ENCODE assay signal across 8 cellular contexts in genomic region chr6:99568103-99568933, GRCh38. TPM values are rescaled to one million over a fixed set of nuclear protein-coding genes. Genes with fewer than 3 reads are reported as not detected.
DNase-seq lines count a peak whose midpoint lies in the region; ATAC-seq, FAIRE-seq and TF ChIP-seq lines count a peak whose summit lies in the region.

A gene with protein sequence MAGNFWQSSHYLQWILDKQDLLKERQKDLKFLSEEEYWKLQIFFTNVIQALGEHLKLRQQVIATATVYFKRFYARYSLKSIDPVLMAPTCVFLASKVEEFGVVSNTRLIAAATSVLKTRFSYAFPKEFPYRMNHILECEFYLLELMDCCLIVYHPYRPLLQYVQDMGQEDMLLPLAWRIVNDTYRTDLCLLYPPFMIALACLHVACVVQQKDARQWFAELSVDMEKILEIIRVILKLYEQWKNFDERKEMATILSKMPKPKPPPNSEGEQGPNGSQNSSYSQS (minus strand): TSS chr6:99568660. CDS start chr6:99568527, 133 bp downstream.

- no peaks in the 10 kb centered on the region for H3K9me3 ChIP-seq in BLaER1
- no peaks in the 10 kb centered on the region for H3K9me3 ChIP-seq in HepG2 (ENCODE audit: low read length)

- in situ Hi-C loops in HepG2 (cut with HindIII; ENCODE audit: extremely low pct_ligation_motif_present, low pct_unique_long_range_greater_than_20kb) = no loop called here

- peak within 1 kb of the TSS; percentile 73 for H2AFZ ChIP-seq in HepG2 (ENCODE audit: low read length)

- POLR2A ChIA-PET in HepG2 (lab: Yijun Ruan, JAX) = interaction anchor here (0.6 to 1.7 kb wide), 20 partner anchors 9 to 175 kb away, joined by 3 to 33 read pairs (median 6); partner anchors contain the start of genes COQ3 and PNISR

- peak; percentile 31; the same call in 1 of the 2 replicates for TF ChIP-seq CTCF in HepG2 (CRISPR knock-in tag; IDR thresholded peaks at IDR 0.05)

- CTCF ChIA-PET in HepG2 (lab: Yijun Ruan, JAX; ENCODE audit: low intra/inter-chr PET ratio, low total read pairs) = no interaction called here

- peak; percentile 92 for TF ChIP-seq POLR2A in HepG2 (IDR thresholded peaks at IDR 0.05; ENCODE audit: insufficient read depth in 1 of 2, low read depth in 2 of 2, low read length in 2 of 2)

- H3K27ac ChIP-seq in BLaER1 = peak within 1 kb of the TSS; percentile 89
- H3K27ac ChIP-seq in HepG2 (ENCODE audit: extremely low read length, insufficient read depth, low read length) = peak within 1 kb of the TSS; percentile 92

- H3K9ac ChIP-seq in BLaER1 = peak within 1 kb of the TSS; percentile 95
- peak within 1 kb of the TSS; percentile 93 for H3K9ac ChIP-seq in HepG2 (ENCODE audit: insufficient read depth, low read depth, low read length)

- FAIRE-seq in HepG2 (lab: Jason Lieb, UNC) = peak; percentile 79

- peak within 1 kb of the TSS; percentile 82 for H3K4me2 ChIP-seq in BLaER1
- peak within 1 kb of the TSS; percentile 88 for H3K4me2 ChIP-seq in HepG2 (ENCODE audit: low read depth, low read length)

- H3K27me3 ChIP-seq in BLaER1 (no peaks in the 10 kb centered on the region), HepG2 (ENCODE audit: control insufficient read depth in 1 of 2, insufficient read depth in 2 of 2, low read length in 2 of 2) (no peaks in the 10 kb centered on the region; a peak in 1 of 5 replicates)

- intact Hi-C loops in HepG2 (cut with micrococcal nuclease; ENCODE audit: unreplicated experiment) = loop anchor here (2.0 kb wide), 2 partner anchors 48 to 144 kb away; partner anchors contain the start of gene PNISR

- TF ChIP-seq EP300 in HepG2 (IDR thresholded peaks at IDR 0.05; ENCODE audit: low read depth in 2 of 2, low read length in 2 of 2) (peak in 1 of 2 experiments; percentile 38; a peak in 1 of 4 replicates), HepG2 (CRISPR knock-in tag; IDR thresholded peaks at IDR 0.05; ENCODE audit: borderline replicate concordance) (0 out of 2 replicates have a peak, but pooled peaks have one; percentile 45)

- DNase-seq in NCI-H69 (lab: John Stamatoyannopoulos, UW) (peak; percentile 99), dermis microvascular lymphatic vessel endothelial cell (ENCODE audit: low read depth in 2 of 2) (peak; percentile 92 to 96), HepG2 (ENCODE audit: low spot score) (peak; percentile 93)
- peak; percentile 87 to 88 for DNase-seq in activated CD4-positive, alpha-beta T cell treated with anti-CD3 and anti-CD28 coated beads, Interleukin-2, amount 50 U/mL, for 4 hours
- peak; percentile 88 for DNase-seq in stimulated activated CD4-positive, alpha-beta T cell treated with anti-CD3 and anti-CD28 coated beads, Interleukin-4, amount 100 ng/mL, for 1 hour

- H3K36me3 ChIP-seq in BLaER1 (0 out of 2 replicates have a peak, but pooled peaks cover 4% of the 10 kb centered on the region), HepG2 (replicated peaks in 1 of 2; ENCODE audit: control insufficient read depth in 1 of 2, insufficient read depth in 2 of 2, low read length in 2 of 2) (peaks cover 0 to 2% of the 10 kb centered on the region in 2 experiments; a peak in 2 of 5 replicates)

- peak; percentile 60; the same call in 1 of the 2 replicates for TF ChIP-seq RAD21 in HepG2 (CRISPR knock-in tag; IDR thresholded peaks at IDR 0.05)

- WGBS in HepG2 (ENCODE audit: low lambda C conversion rate) = 2% methylated on average over 36 of the region's 64 CpGs

- H3K79me2 ChIP-seq in HepG2 (ENCODE audit: insufficient read depth, low read length) = peaks cover 50% of the 10 kb centered on the region

- H3K4me3 ChIP-seq in BLaER1 (peak within 1 kb of the TSS; percentile 95), HepG2 (replicated peaks in 1 of 3; ENCODE audit: insufficient read depth in 1 of 3, low read depth in 2 of 3, low read length in 3 of 3) (peak within 1 kb of the TSS; percentile 75 to 88 (median 78))

- H4K20me1 ChIP-seq in BLaER1 (peaks cover 48% of the 10 kb centered on the region), HepG2 (ENCODE audit: insufficient read depth, low read length) (peaks cover 16% of the 10 kb centered on the region)

- H3K4me1 ChIP-seq in BLaER1 = peaks cover 21% of the 10 kb centered on the region
- H3K4me1 ChIP-seq in HepG2 (ENCODE audit: insufficient read depth, low read length) = peaks cover 25% of the 10 kb centered on the region

- ATAC-seq in GM19324 (IDR thresholded peaks at IDR 0.05; ENCODE audit: low FRiP score, unreplicated experiment) = peak; percentile 99
- ATAC-seq in HG03469 (IDR thresholded peaks at IDR 0.05; ENCODE audit: unreplicated experiment) = peak; percentile 99
- peak; percentile 98 for ATAC-seq in HepG2

- TSS peak; percentile 58 for BruUV-seq in HepG2 (replicated peaks; lab: Mats Ljungman, UMichigan)

TF ChIP-seq in HepG2, 621 proteins besides CTCF, POLR2A, EP300 and RAD21 (continues in another document):
- no peak for TF ChIP-seq ZNF468 (CRISPR knock-in tag; IDR thresholded peaks at IDR 0.05)
- no peak for TF ChIP-seq GLI4 (CRISPR knock-in tag; IDR thresholded peaks at IDR 0.05; ENCODE audit: borderline replicate concordance)
- TF ChIP-seq ZNF547 (CRISPR knock-in tag; IDR thresholded peaks at IDR 0.05) = no peak
- TF ChIP-seq YY1 (IDR thresholded peaks at IDR 0.05; ENCODE audit: insufficient read depth, insufficient replicate concordance, low read depth, low read length) = peak; percentile 85
- TF ChIP-seq CHD2 (IDR thresholded peaks at IDR 0.05; ENCODE audit: low read depth, low read length) = peak; percentile 99
- peak; percentile 95 for TF ChIP-seq TARDBP (CRISPR knock-in tag; IDR thresholded peaks at IDR 0.05)
- TF ChIP-seq SALL1 (CRISPR knock-in tag; IDR thresholded peaks at IDR 0.05) = peak; percentile 96
- TF ChIP-seq SMARCC2 (IDR thresholded peaks at IDR 0.05) = no peak
- peak; percentile 46; the same call in 1 of the 2 replicates for TF ChIP-seq GZF1 (CRISPR knock-in tag; IDR thresholded peaks at IDR 0.05)
- peak; percentile 74 for TF ChIP-seq HCFC1 (IDR thresholded peaks at IDR 0.05; ENCODE audit: low read depth, low read length)
- TF ChIP-seq NFKBIZ (CRISPR knock-in tag; IDR thresholded peaks at IDR 0.05) = peak; percentile 80; the same call in 1 of the 2 replicates
- TF ChIP-seq ZNF75D (CRISPR knock-in tag; IDR thresholded peaks at IDR 0.05; ENCODE audit: borderline replicate concordance) = no peak
- TF ChIP-seq SUZ12 (IDR thresholded peaks at IDR 0.05; ENCODE audit: low read depth, low read length) = no peak; the same call in 1 of the 2 replicates
- TF ChIP-seq ZSCAN30 (CRISPR knock-in tag; IDR thresholded peaks at IDR 0.05) = 0 out of 2 replicates have a peak, but pooled peaks have one; percentile 54
- no peak for TF ChIP-seq ZNF660 (CRISPR knock-in tag; IDR thresholded peaks at IDR 0.05; ENCODE audit: borderline replicate concordance, low read depth)
- peak; percentile 85 for TF ChIP-seq HDAC2 (CRISPR knock-in tag; IDR thresholded peaks at IDR 0.05)
- TF ChIP-seq CEBPG (CRISPR knock-in tag; IDR thresholded peaks at IDR 0.05) = peak; percentile 44; the same call in 1 of the 2 replicates
- peak; percentile 88 for TF ChIP-seq ZNF235 (CRISPR knock-in tag; IDR thresholded peaks at IDR 0.05; ENCODE audit: borderline replicate concordance)
- no peak; the same call in 1 of the 2 replicates for TF ChIP-seq NR2F2 (IDR thresholded peaks at IDR 0.05; ENCODE audit: borderline replicate concordance, low read depth)

RNA-seq across cellular contexts. Expression of the gene that starts here (rescaled TPM):
- total RNA-seq in dermis microvascular lymphatic vessel endothelial cell = 70.9 and 86.5 TPM in 2 replicates
- total RNA-seq in HepG2 (2016; rRNA removed; fragmentation: Illumina TruSeq; extraction: Trizol) = 141 and 193 TPM in 2 replicates
- total RNA-seq in HepG2 (2016; cell fraction: cytosol; rRNA removed; fragmentation: Illumina TruSeq; extraction: Trizol; ENCODE audit: low read depth) = 24.4 and 26.9 TPM in 2 replicates
- total RNA-seq in HepG2 (2016; cell fraction: insoluble cytoplasmic fraction; rRNA removed; fragmentation: Illumina TruSeq; extraction: Trizol) = 140 and 194 TPM in 2 replicates
- 89.1 and 99.1 TPM in 2 replicates for total RNA-seq in HepG2 (2016; cell fraction: membrane; rRNA removed; fragmentation: Illumina TruSeq; extraction: Trizol)
- total RNA-seq in HepG2 (2016; cell fraction: nucleus; rRNA removed; fragmentation: Illumina TruSeq; extraction: Trizol) = 88.9 and 101 TPM in 2 replicates
- 53.4 and 69.6 TPM in 2 replicates for polyA plus RNA-seq in HepG2 (2011; rRNA removed)
- 22.1 and 38.1 TPM in 2 replicates for polyA plus RNA-seq in HepG2 (2011; cell fraction: cytosol; rRNA removed)
- 17.7 and 42.9 TPM in 2 replicates for polyA plus RNA-seq in HepG2 (2011; cell fraction: nucleus; rRNA removed)
- 56.6 and 63.3 TPM in 2 replicates for polyA plus RNA-seq in HepG2 (2012)
- polyA plus RNA-seq in HepG2 (2016; cell fraction: cytosol; fragmentation: Illumina TruSeq; extraction: Trizol; ENCODE audit: low read depth) = 20.7 and 21.4 TPM in 2 replicates
- 149 and 172 TPM in 2 replicates for polyA plus RNA-seq in HepG2 (2016; cell fraction: insoluble cytoplasmic fraction; fragmentation: Illumina TruSeq; extraction: Trizol; ENCODE audit: low read depth)
- 63.5 and 64.0 TPM in 2 replicates for polyA plus RNA-seq in HepG2 (2016; cell fraction: membrane; fragmentation: Illumina TruSeq; extraction: Trizol; ENCODE audit: low read depth)
- polyA plus RNA-seq in HepG2 (2016; cell fraction: nucleus; fragmentation: Illumina TruSeq; extraction: Trizol; ENCODE audit: insufficient read depth, low read depth) = 118 TPM in 2 replicates
- polyA minus RNA-seq in HepG2 (2011; rRNA and poly(A)+ RNA removed; ENCODE audit: low replicate concordance) = 62.2 and 83.8 TPM in 2 replicates
- polyA minus RNA-seq in HepG2 (2011; cell fraction: cytosol; rRNA and poly(A)+ RNA removed) = 48.7 and 53.6 TPM in 2 replicates
- 59.1 and 72.4 TPM in 2 replicates for polyA minus RNA-seq in HepG2 (2011; cell fraction: nucleus; rRNA and poly(A)+ RNA removed)

Comparison
In these comparisons a context has a peak if more than half of its experiments do, and no peak if none do; other contexts are left out.
1. Peak in every context shown above with its lines: DNase-seq, ATAC-seq, H3K4me3 ChIP-seq and H3K27ac ChIP-seq.